Comparison of ENCODE assay signal across 6 cellular contexts in genomic region chrX:48910926-48911406, GRCh38. TPM values are rescaled to one million over a fixed set of nuclear protein-coding genes. Genes with fewer than 3 reads are reported as not detected.
A peak's percentile ranks its signal among the peaks of the same experiment; 100 is the strongest.
DNase-seq lines count a peak whose midpoint lies in the region; ATAC-seq and TF ChIP-seq lines count a peak whose summit lies in the region.

No MANE protein-coding gene starts in this region.

- H3K27ac ChIP-seq in ascending aorta, result peak overlapping the region; percentile 72 to 73

- no peaks in the 10 kb centered on the region for H3K36me3 Mint-ChIP-seq in naive B cell

- intact Hi-C loops in ascending aorta (cut with DNase I), result loop anchor here (10.0 kb wide), 2 partner anchors 254 to 376 kb away; partner anchors contain the start of genes MAGIX and TBC1D25

- H3K4me1 Mint-ChIP-seq in naive B cell, result peaks cover 30 to 47% (median 32%) of the 10 kb centered on the region in 3 donors

- H3K27me3 ChIP-seq in ascending aorta, result no peaks in the 10 kb centered on the region

- ATAC-seq in HG03135 (IDR thresholded peaks at IDR 0.05; ENCODE audit: unreplicated experiment) (peak; percentile 4), naive B cell (ENCODE audit: low read depth in 2 of 2) (peak; percentile 19 to 21), HG03175 (IDR thresholded peaks at IDR 0.05; ENCODE audit: unreplicated experiment) (no peak), HG03097 (IDR thresholded peaks at IDR 0.05; ENCODE audit: low FRiP score, unreplicated experiment) (no peak)

- TF ChIP-seq CTCF in ascending aorta (IDR thresholded peaks at IDR 0.05), result no peak

- H3K4me3 Mint-ChIP-seq in naive B cell, result peak overlapping the region; percentile 78 to 95 (median 92)

- no peaks in the 10 kb centered on the region for H3K27me3 Mint-ChIP-seq in naive B cell

- no peaks in the 10 kb centered on the region for H3K9me3 ChIP-seq in ascending aorta

- H3K9me3 Mint-ChIP-seq in naive B cell, result peaks cover 0 to 3% (median 0%) of the 10 kb centered on the region in 7 donors

- DNase-seq in ascending aorta (ENCODE audit: low spot score in 2 of 2) (no peak), naive B cell (no peak), DMS79 (lab: John Stamatoyannopoulos, UW) (no peak)

- H3K4me1 ChIP-seq in ascending aorta, result no peaks in the 10 kb centered on the region

- peak overlapping the region; percentile 56 to 62 for H3K4me3 ChIP-seq in ascending aorta

- H3K27ac Mint-ChIP-seq in naive B cell, result peak overlapping the region; percentile 95 to 99 (median 96)

- H3K36me3 ChIP-seq in ascending aorta, result no peaks in the 10 kb centered on the region

RNA-seq across cellular contexts. Expression of gene SLC35A2, which starts 0.5 kb away (rescaled TPM):
- 20.2 TPM for total RNA-seq in ascending aorta
- polyA plus RNA-seq in naive B cell (ENCODE audit: low read depth in 6 of 6), result 10 to 100 TPM in 3 of 6 donors, 1 to 10 TPM in 3; 8.5 to 11.6 (median 10.0) TPM

RNA-seq across cellular contexts. Expression of gene PIM2, which starts 7.9 kb away (rescaled TPM):
- total RNA-seq in ascending aorta, result 5.6 TPM
- 100 to 1,000 TPM; 202 to 489 (median 254) TPM for polyA plus RNA-seq in naive B cell (ENCODE audit: low read depth in 6 of 6)

RNA-seq across cellular contexts. Expression of gene PQBP1, which starts 13.2 kb away (rescaled TPM):
- 14.8 TPM for total RNA-seq in ascending aorta
- 100 to 1,000 TPM in 1 of 6 donors, 10 to 100 TPM in 5; 56.8 to 101 (median 83.6) TPM for polyA plus RNA-seq in naive B cell (ENCODE audit: low read depth in 6 of 6)

RNA-seq across cellular contexts. Expression of gene TIMM17B, which starts 13.4 kb away (rescaled TPM):
- total RNA-seq in ascending aorta, result 15.3 TPM
- 10 to 100 TPM; 77.1 to 97.2 (median 86.4) TPM for polyA plus RNA-seq in naive B cell (ENCODE audit: low read depth in 6 of 6)

RNA-seq across cellular contexts. Expression of gene OTUD5, which starts 46.4 kb away (rescaled TPM):
- 72.3 TPM for total RNA-seq in ascending aorta
- 10 to 100 TPM; 27.6 to 53.2 (median 39.1) TPM for polyA plus RNA-seq in naive B cell (ENCODE audit: low read depth in 6 of 6)

Comparison
In these comparisons a context has a peak if more than half of its experiments do, and no peak if none do; other contexts are left out.
1. ATAC-seq: peak in HG03135 (single experiment) and naive B cell (2 of 2); none in HG03175 (single experiment) and HG03097 (single experiment).